1 cellular context compared by ENCODE assay signal in genomic region chr14:50676814-50677516, GRCh38.
TF ChIP-seq lines count a peak whose summit lies in the region.

No MANE protein-coding gene starts in this region.

TF ChIP-seq in GM12878, 131 proteins besides CTCF, POLR2A, EP300 and RAD21 (continued from another document):
- TF ChIP-seq ELK1 (IDR thresholded peaks at IDR 0.05; ENCODE audit: low read depth, low read length), result no peak
- TF ChIP-seq SKIL (IDR thresholded peaks at IDR 0.05; ENCODE audit: low read depth, poor library complexity, severe bottlenecking), result no peak
- TF ChIP-seq CBX5 (IDR thresholded peaks at IDR 0.05; ENCODE audit: low read depth), result no peak
- peak; percentile 55 for TF ChIP-seq JUNB (IDR thresholded peaks at IDR 0.05)
TF ChIP-seq in GM12878: peak in this region for 3.
